In genomic region chr11:33917402-33917801, GRCh38 we compare ENCODE assay signal across 2 cellular contexts. TPM values are rescaled to one million over a fixed set of nuclear protein-coding genes. Genes with fewer than 3 reads are reported as not detected.
"Had no signal": no experiment of that assay in that cellular context is flagged by ENCODE, and none has a peak within 500 bp of the region (broad histone marks: within the 10 kb centered on the region; RNA-seq: fewer than 3 reads in every experiment).

No MANE protein-coding gene starts in this region.

RNA-seq across cellular contexts. Expression of gene LMO2, which starts 25.5 kb away (rescaled TPM):
- total RNA-seq: HepG2, IMR-90 had no signal
- polyA plus RNA-seq: HepG2, IMR-90 had no signal
